In genomic region chr9:93577045-93577939, GRCh38 we compare ENCODE assay signal across 8 cellular contexts. TPM values are rescaled to one million over a fixed set of nuclear protein-coding genes. Genes with fewer than 3 reads are reported as not detected.
DNase-seq lines count a peak whose midpoint lies in the region; ATAC-seq and TF ChIP-seq lines count a peak whose summit lies in the region.

No MANE protein-coding gene starts in this region.

- peak overlapping the region; percentile 90 for H3K9ac ChIP-seq in SK-N-MC (ENCODE audit: insufficient read length)
- H3K9ac ChIP-seq in duodenal mucosa (ENCODE audit: low read depth in 1 of 2, low read length in 2 of 2) = peak overlapping the region; percentile 61 to 80
- peak overlapping the region; percentile 73 for H3K9ac ChIP-seq in mesendoderm (ENCODE audit: low read length)

- H3K4me3 ChIP-seq in SK-N-MC = peak overlapping the region; percentile 87
- H3K4me3 ChIP-seq in duodenal mucosa (ENCODE audit: low read depth in 1 of 2, low read length in 2 of 2) = peak overlapping the region; percentile 74 to 77
- peak overlapping the region; percentile 15 for H3K4me3 ChIP-seq in mesendoderm (ENCODE audit: low read length)
- peak overlapping the region; percentile 78 for H3K4me3 ChIP-seq in upper lobe of right lung

- H3K9me3 ChIP-seq in SK-N-MC (ENCODE audit: low read depth, low read length) (no peaks in the 10 kb centered on the region), duodenal mucosa (ENCODE audit: control insufficient read depth in 1 of 2, low read length in 2 of 2) (no peaks in the 10 kb centered on the region), upper lobe of right lung (no peaks in the 10 kb centered on the region)

- H3K4me2 ChIP-seq in mesendoderm (ENCODE audit: low read length) = peak overlapping the region; percentile 72

- peak overlapping the region; percentile 64 for H3K4ac ChIP-seq in mesendoderm (ENCODE audit: low read depth, low read length)

- intact Hi-C loops in upper lobe of right lung (cut with DNase I) = no loop called here

- H2AK5ac ChIP-seq in mesendoderm (ENCODE audit: low read length) = no peak overlapping the region

- H3K27me3 ChIP-seq in duodenal mucosa (ENCODE audit: control insufficient read depth in 1 of 2, insufficient read depth in 2 of 2, low read length in 2 of 2) = no peaks in the 10 kb centered on the region
- H3K27me3 ChIP-seq in mesendoderm (ENCODE audit: insufficient read depth, low read length, poor library complexity) = no peaks in the 10 kb centered on the region
- H3K27me3 ChIP-seq in upper lobe of right lung = no peaks in the 10 kb centered on the region

- H2BK5ac ChIP-seq in mesendoderm (ENCODE audit: low read length) = no peak overlapping the region

- no peak overlapping the region for H3K23ac ChIP-seq in mesendoderm (ENCODE audit: low read length)

- peaks cover 17% of the 10 kb centered on the region for H3K79me1 ChIP-seq in mesendoderm (ENCODE audit: low read length)

- no CpG with 5 or more reads among the region's 76 CpGs for WGBS in mesendoderm (ENCODE audit: extremely low coverage, insufficient coverage, low lambda C conversion rate)

- H2BK15ac ChIP-seq in mesendoderm (replicated peaks; ENCODE audit: low read depth) = no peak overlapping the region

- H2BK120ac ChIP-seq in mesendoderm (ENCODE audit: low read depth, low read length) = no peak overlapping the region

- H3K36me3 ChIP-seq in SK-N-MC (ENCODE audit: insufficient read depth, low read length) (no peaks in the 10 kb centered on the region), duodenal mucosa (ENCODE audit: control insufficient read depth in 1 of 2, insufficient read depth in 2 of 2, low read length in 2 of 2) (no peaks in the 10 kb centered on the region), mesendoderm (ENCODE audit: control insufficient read depth, insufficient read depth, low read length) (no peaks in the 10 kb centered on the region), upper lobe of right lung (no peaks in the 10 kb centered on the region)

- peaks cover 2% of the 10 kb centered on the region for H3K79me2 ChIP-seq in mesendoderm (ENCODE audit: control insufficient read depth, insufficient read depth, low read length)

- H4K8ac ChIP-seq in mesendoderm (ENCODE audit: low read depth, low read length) = peak overlapping the region; percentile 28

- H3K4me1 ChIP-seq in duodenal mucosa (ENCODE audit: control insufficient read depth in 1 of 2, insufficient read depth in 2 of 2, low read length in 2 of 2) (peaks cover 41 to 46% of the 10 kb centered on the region in 2 donors), mesendoderm (ENCODE audit: control insufficient read depth, low read depth, low read length) (peaks cover 5% of the 10 kb centered on the region), upper lobe of right lung (peaks cover 52% of the 10 kb centered on the region)

- H3K27ac ChIP-seq in SK-N-MC = no peak overlapping the region
- H3K27ac ChIP-seq in duodenal mucosa (ENCODE audit: low read depth, low read length) = peak overlapping the region; percentile 54
- H3K27ac ChIP-seq in mesendoderm (ENCODE audit: low read depth, low read length) = no peak overlapping the region
- peak overlapping the region; percentile 86 for H3K27ac ChIP-seq in upper lobe of right lung

- no peak overlapping the region for H4K5ac ChIP-seq in mesendoderm (ENCODE audit: low read length)

- H3K18ac ChIP-seq in mesendoderm (ENCODE audit: low read length) = peak overlapping the region; percentile 98

- DNase-seq in EL = peak; percentile 20
- DNase-seq in HCEC 1CT = peak; percentile 9
- no peak for DNase-seq in SK-N-MC (ENCODE audit: low read depth, low spot score)
- peak; percentile 33 for DNase-seq in mesendoderm
- DNase-seq in upper lobe of right lung = peak; percentile 79
- no peak for DNase-seq in NCI-H2029 treated with DMSO at 0.1 percent for 48 hours (lab: John Stamatoyannopoulos, UW)

- TF ChIP-seq CTCF in upper lobe of right lung (IDR thresholded peaks at IDR 0.05) = no peak

- H3K56ac ChIP-seq in mesendoderm (ENCODE audit: low read length) = peak overlapping the region; percentile 82

- peak; percentile 17 for ATAC-seq in upper lobe of right lung
- no peak for ATAC-seq in HG03457 (IDR thresholded peaks at IDR 0.05; ENCODE audit: unreplicated experiment)

RNA-seq across cellular contexts. Expression of gene PHF2, which starts 0.9 kb away (rescaled TPM):
- 6.5 TPM for polyA plus RNA-seq in mesendoderm (2013, experiment 1 of 2)
- polyA plus RNA-seq in mesendoderm (2013, experiment 2 of 2) = 7.1 TPM
- total RNA-seq in upper lobe of right lung = 37.0 TPM

Comparison
In these comparisons a context has a peak if more than half of its experiments do, and no peak if none do; other contexts are left out.
1. DNase-seq: peak in EL (single experiment), HCEC 1CT (single experiment), mesendoderm (single experiment) and upper lobe of right lung (single experiment); none in SK-N-MC (single experiment) and NCI-H2029 treated with DMSO at 0.1 percent for 48 hours (single experiment).
2. H3K27ac ChIP-seq: peak in duodenal mucosa (single experiment) and upper lobe of right lung (single experiment); none in SK-N-MC (single experiment) and mesendoderm (single experiment).
3. H3K4me3 ChIP-seq: peak in every context shown above with its lines; median percentile 87 in SK-N-MC; 78 in upper lobe of right lung; 76 in duodenal mucosa; 15 in mesendoderm.
4. Peak in every context shown above with its lines, with median percentiles within 50 percentile points of each other: H3K9ac ChIP-seq.